ENCODE assay signal across 22 cellular contexts in genomic region chr3:153495422-153495821, GRCh38.
"Had no signal": no experiment of that assay in that cellular context is flagged by ENCODE, and none has a peak within 500 bp of the region (broad histone marks: within the 10 kb centered on the region; RNA-seq: fewer than 3 reads in every experiment).

No MANE protein-coding gene starts in this region.

- H3K36me3 ChIP-seq: brain microvascular endothelial cell, cardiac muscle cell had no signal

- DNase-seq: activated CD4-positive, alpha-beta T cell treated with anti-CD3 and anti-CD28 coated beads for 4 hours; activated CD8-positive, alpha-beta memory T cell treated with anti-CD3 and anti-CD28 coated beads, Interleukin-2, amount 50 U/mL, for 4 hours; activated CD8-positive, alpha-beta T cell treated with anti-CD3 and anti-CD28 coated beads for 36 hours; activated gamma-delta T cell treated with Interleukin-2 at 50 U/mL for 16 hours; activated naive CD4-positive, alpha-beta T cell treated with anti-CD3 and anti-CD28 coated beads, Interleukin-2, amount 10 ng/mL, durations not matched to agents 7 days and 5 days; activated naive CD8-positive, alpha-beta T cell treated with anti-CD3 and anti-CD28 coated beads for 36 hours; activated T-cell treated with anti-CD3 and anti-CD28 coated beads, Interleukin-2, amount 50 U/mL, for 72 hours; brain microvascular endothelial cell; Kasumi-1; KBM-7; NCI-H1092 treated with DMSO at 0.1 percent for 48 hours; NCI-H1436; NCI-H1694 treated with DMSO at 0.1 percent for 48 hours; NCI-H2029 treated with DMSO at 0.1 percent for 48 hours; NCI-H345; NCI-H510A; NCI-H526 treated with DMSO at 0.1 percent for 48 hours; NK-92 treated with Interleukin-12 subunit alpha and Interleukin-12 subunit beta, amount 100 ng/mL, for 24 hours; SHP77 treated with DMSO at 0.1 percent for 48 hours; T-helper 1 cell had no signal

- H3K27ac ChIP-seq: brain microvascular endothelial cell, cardiac muscle cell had no signal

- ATAC-seq: activated CD4-positive, CD25-positive, alpha-beta regulatory T cell treated with anti-CD3 and anti-CD28 coated beads, Interleukin-2, amount 50 U/mL, for 24 hours; activated CD8-positive, alpha-beta T cell treated with anti-CD3 and anti-CD28 coated beads for 36 hours; activated T-cell treated with anti-CD3 and anti-CD28 coated beads, Interleukin-2, amount 50 U/mL, for 72 hours had no signal

- H3K4me3 ChIP-seq: cardiac muscle cell had no signal

- H3K27me3 ChIP-seq: brain microvascular endothelial cell, cardiac muscle cell had no signal
